In genomic region chr2:57798346-57798745, GRCh38 we compare ENCODE assay signal across 27 cellular contexts.
"Had no signal": no experiment of that assay in that cellular context is flagged by ENCODE, and none has a peak within 500 bp of the region (broad histone marks: within the 10 kb centered on the region; RNA-seq: fewer than 3 reads in every experiment).

No MANE protein-coding gene starts in this region.

- H3K9me3 ChIP-seq: colonic mucosa, gastrocnemius medialis, lower lobe of right lung, mucosa of descending colon had no signal

- H3K4me1 ChIP-seq: colonic mucosa, esophagus squamous epithelium, gastrocnemius medialis, heart left ventricle, lower lobe of right lung had no signal

- FAIRE-seq: endometrium, kidney had no signal

- H2AFZ ChIP-seq: hepatocyte had no signal

- H3K27ac ChIP-seq: colonic mucosa, epithelial cell of prostate, esophagus squamous epithelium, gastrocnemius medialis, heart left ventricle, hepatocyte, lower lobe of right lung had no signal

- H3K4me2 ChIP-seq: hepatocyte had no signal

- DNase-seq: colonic mucosa; cortex of kidney; effector CD8-positive, alpha-beta T cell; effector memory CD8-positive, alpha-beta T cell; endodermal cell; erythroblast; esophagus squamous epithelium; foreskin fibroblast; foreskin melanocyte; gastrocnemius medialis; heart left ventricle; hypothalamus; immature natural killer cell; islet precursor cell; kidney; kidney glomerular epithelial cell; left colon; left ventricle myocardium superior; lower lobe of right lung; mesenchymal stem cell; mucosa of descending colon; naive B cell had no signal

- H3K36me3 ChIP-seq: colonic mucosa, esophagus squamous epithelium, gastrocnemius medialis, heart left ventricle, lower lobe of right lung had no signal

- H3K4me3 ChIP-seq: colonic mucosa, esophagus squamous epithelium, gastrocnemius medialis, heart left ventricle, hepatocyte, lower lobe of right lung, mucosa of descending colon had no signal

- H3K27me3 ChIP-seq: colonic mucosa, esophagus squamous epithelium, gastrocnemius medialis, heart left ventricle, hepatocyte had no signal

- H3K79me2 ChIP-seq: hepatocyte had no signal

- ATAC-seq: effector memory CD8-positive, alpha-beta T cell; esophagus mucosa; gastrocnemius medialis; heart left ventricle; left colon; left lobe of liver; left ventricle myocardium superior; lower lobe of right lung; mucosa of descending colon had no signal
